In the genomic region with DNA sequence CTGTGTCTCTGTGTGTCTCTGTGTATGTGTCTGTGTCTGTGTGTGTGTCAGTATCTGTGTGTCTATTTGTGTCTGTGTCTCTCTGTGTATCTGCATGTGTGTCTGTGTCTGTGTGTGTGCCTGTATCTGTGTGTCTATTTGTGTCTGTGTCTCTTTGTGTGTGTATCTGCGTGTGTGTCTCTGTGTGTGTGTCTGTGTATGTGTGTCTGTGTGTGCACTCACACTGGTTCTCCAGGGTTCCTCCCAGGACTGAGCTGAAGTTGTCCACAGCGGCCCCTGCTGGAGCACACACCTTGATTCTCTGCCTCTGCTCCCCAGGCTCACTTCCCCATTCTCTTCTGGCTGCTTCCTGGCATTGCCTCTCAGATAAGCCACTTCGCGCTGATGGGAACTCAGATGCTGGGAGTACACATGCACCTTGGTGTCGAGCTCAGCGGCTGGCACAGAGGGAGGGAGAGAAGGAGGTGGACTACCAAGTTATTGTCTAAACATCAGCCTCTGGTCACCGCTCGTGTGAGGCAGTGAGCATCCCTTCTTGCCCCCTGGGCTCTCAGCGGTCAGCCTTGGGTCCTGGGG, we compare ENCODE assay signal across 7 cellular contexts.
A peak's percentile ranks its signal among the peaks of the same experiment; 100 is the strongest.
DNase-seq lines count a peak whose midpoint lies in the region; ATAC-seq, FAIRE-seq and TF ChIP-seq lines count a peak whose summit lies in the region.

No MANE protein-coding gene starts in this region.

- no peak overlapping the region for H4K5ac ChIP-seq in IMR-90 (ENCODE audit: low read depth, low read length)

- H3K27me3 Mint-ChIP-seq in glutamatergic neuron (ENCODE audit: unreplicated experiment) = peaks cover 3% of the 10 kb centered on the region

- TF ChIP-seq RAD21 in IMR-90 (IDR thresholded peaks at IDR 0.05; ENCODE audit: low read length) = peak; percentile 46

- no peaks in the 10 kb centered on the region for H3K9me1 ChIP-seq in IMR-90 (ENCODE audit: insufficient read depth, low read length)

- no CpG with 5 or more reads among the region's 9 CpGs for WGBS in IMR-90 (ENCODE audit: extremely low coverage in 2 of 2, insufficient read length in 1 of 2), 2 experiments
- WGBS in prostate gland = 51% methylated on average over 9 of the region's 9 CpGs

- POLR2A ChIA-PET in IMR-90 (lab: Charles Lee; ENCODE audit: unreplicated experiment) = no interaction called here

- no peaks in the 10 kb centered on the region for H3K4me1 Mint-ChIP-seq in glutamatergic neuron (ENCODE audit: low read depth, unreplicated experiment)

- no peak overlapping the region for H2BK5ac ChIP-seq in IMR-90 (ENCODE audit: low read depth, low read length, poor library complexity, severe bottlenecking)

- H2BK20ac ChIP-seq in IMR-90 (ENCODE audit: low read depth, low read length) = peak overlapping the region; percentile 29; the same call in 1 of the 2 replicates

- no peak overlapping the region for H2AK5ac ChIP-seq in IMR-90 (ENCODE audit: low read depth, low read length)

- no peak overlapping the region for H3K18ac ChIP-seq in IMR-90 (ENCODE audit: low read depth, low read length)

- H3K4me3 Mint-ChIP-seq in glutamatergic neuron (ENCODE audit: unreplicated experiment) = no peak overlapping the region

- no peak overlapping the region for H3K9ac ChIP-seq in IMR-90 (ENCODE audit: low read depth, low read length)

- H3K4me2 ChIP-seq in IMR-90 (ENCODE audit: low read depth, low read length) = no peak overlapping the region

- no peaks in the 10 kb centered on the region for H3K79me1 ChIP-seq in IMR-90 (ENCODE audit: low read depth in 1 of 2, low read length in 2 of 2)

- H3K27ac ChIP-seq in IMR-90 (ENCODE audit: insufficient read depth, low read length) (no peak overlapping the region), VCaP (no peak overlapping the region), prostate gland (no peak overlapping the region)

- TF ChIP-seq POLR2A in GM12892 (IDR thresholded peaks at IDR 0.05; ENCODE audit: low read depth, low read length) = no peak
- no peak for TF ChIP-seq POLR2A in IMR-90 (IDR thresholded peaks at IDR 0.05; ENCODE audit: low read depth, low read length)
- TF ChIP-seq POLR2A in prostate gland (IDR thresholded peaks at IDR 0.05) = no peak

- no peak overlapping the region for H4K91ac ChIP-seq in IMR-90 (ENCODE audit: insufficient read depth, low read depth, low read length)

- H3K4me1 ChIP-seq in IMR-90 (ENCODE audit: control insufficient read depth, insufficient read depth, low read length) (no peaks in the 10 kb centered on the region; the same call in 1 of the 2 replicates), prostate gland (replicated peaks) (no peaks in the 10 kb centered on the region)

- H2BK120ac ChIP-seq in IMR-90 (ENCODE audit: low read depth, low read length) = no peak overlapping the region

- dilution Hi-C loops in IMR-90 (cut with HindIII; ENCODE audit: low sequenced_read_pairs, unreplicated experiment) = no loop called here

- no peak overlapping the region for H4K8ac ChIP-seq in IMR-90 (ENCODE audit: low read depth in 2 of 2, low read length in 2 of 2)

- H3K36me3 ChIP-seq in IMR-90 (ENCODE audit: control insufficient read depth, insufficient read depth, low read length) = no peaks in the 10 kb centered on the region
- H3K36me3 ChIP-seq in prostate gland = no peaks in the 10 kb centered on the region

- H3K9me3 ChIP-seq in IMR-90 (ENCODE audit: control insufficient read depth, insufficient read depth, low read length) (no peaks in the 10 kb centered on the region), prostate gland (no peaks in the 10 kb centered on the region)

- H3K56ac ChIP-seq in IMR-90 (ENCODE audit: extremely low read depth, insufficient read depth, low read length) = no peak overlapping the region

- H3K23ac ChIP-seq in IMR-90 (ENCODE audit: low read depth, low read length) = no peak overlapping the region

- ATAC-seq in GM21529 (IDR thresholded peaks at IDR 0.05; ENCODE audit: unreplicated experiment) (peak; percentile 90), IMR-90 (ENCODE audit: low read depth) (peak; percentile 96)

- no peaks in the 10 kb centered on the region for H3K36me3 Mint-ChIP-seq in glutamatergic neuron (ENCODE audit: unreplicated experiment)

- H3K4me3 ChIP-seq in IMR-90 (ENCODE audit: insufficient read depth, low read depth, low read length) (no peak overlapping the region), prostate gland (no peak overlapping the region)

- TF ChIP-seq CTCF in IMR-90 (conservative IDR thresholded peaks at IDR 0.05; ENCODE audit: low read depth, low read length) (peak; percentile 48), VCaP (conservative IDR thresholded peaks at IDR 0.05) (peak; percentile 84), glutamatergic neuron (IDR thresholded peaks at IDR 0.05; ENCODE audit: partially characterized antibody, unreplicated experiment) (peak; percentile 19), prostate gland (IDR thresholded peaks at IDR 0.05) (peak in 2 of 4 experiments; percentile 31 to 52)

- no peak overlapping the region for H2BK15ac ChIP-seq in IMR-90 (ENCODE audit: low read depth, low read length)

- DNase-seq in GM12892 (ENCODE audit: insufficient read length) = peak; percentile 63
- DNase-seq in IMR-90 = peak; percentile 33
- DNase-seq in glutamatergic neuron = peak; percentile 67
- peak; percentile 32 for DNase-seq in prostate gland (ENCODE audit: low spot score)
- no peak for DNase-seq in DMS 273 treated with DMSO at 0.1 percent for 48 hours (lab: John Stamatoyannopoulos, UW)

- no TSS peak for BruUV-seq in IMR-90 (replicated peaks; lab: Mats Ljungman, UMichigan)

- H3K27me3 ChIP-seq in IMR-90 (ENCODE audit: control insufficient read depth, insufficient read depth, low read length) (peaks cover 9% of the 10 kb centered on the region; the same call in 1 of the 2 replicates), prostate gland (replicated peaks; ENCODE audit: insufficient read depth) (no peaks in the 10 kb centered on the region)

- in situ Hi-C loops in IMR-90 (cut with MboI; ENCODE audit: low sequenced_read_pairs) = no loop called here

- peaks cover 4% of the 10 kb centered on the region for H3K9me3 Mint-ChIP-seq in glutamatergic neuron (ENCODE audit: unreplicated experiment)

- no peak overlapping the region for H3K27ac Mint-ChIP-seq in glutamatergic neuron (ENCODE audit: unreplicated experiment)

- H4K20me1 ChIP-seq in IMR-90 (ENCODE audit: insufficient read depth, low read length) = no peaks in the 10 kb centered on the region

- intact Hi-C loops in IMR-90 (cut with micrococcal nuclease) (loop anchor here (2.0 kb wide), 1 partner anchor 555 kb away; no protein-coding TSS in a partner anchor), prostate gland (cut with DNase I) (no loop called here)

- H3K14ac ChIP-seq in IMR-90 (replicated peaks; ENCODE audit: low read depth, low read length) = no peak overlapping the region

- peak overlapping the region; percentile 51 for H2AK9ac ChIP-seq in IMR-90 (replicated peaks; ENCODE audit: low read depth, low read length, poor library complexity)

- CTCF ChIA-PET in IMR-90 (lab: Yijun Ruan, JAX) = no interaction called here

- FAIRE-seq in GM12892 (lab: Jason Lieb, UNC) = peak; percentile 69

- no peak overlapping the region for H2AFZ ChIP-seq in IMR-90 (replicated peaks; ENCODE audit: low read length, poor library complexity)

- no peak overlapping the region for H3K4ac ChIP-seq in IMR-90 (ENCODE audit: low read depth, low read length)

TF ChIP-seq in IMR-90, 13 proteins besides CTCF, POLR2A, EP300 and RAD21:
- no peak for TF ChIP-seq FOS (IDR thresholded peaks at IDR 0.05; ENCODE audit: low read depth, low read length)
- TF ChIP-seq MXI1 (IDR thresholded peaks at IDR 0.05; ENCODE audit: borderline replicate concordance, low read depth, low read length) = no peak
- TF ChIP-seq MAFK (IDR thresholded peaks at IDR 0.05; ENCODE audit: low read depth, low read length) = no peak
- peak; percentile 36 for TF ChIP-seq SMC3 (IDR thresholded peaks at IDR 0.05; ENCODE audit: low read depth, low read length)
- TF ChIP-seq, protein P1, sequence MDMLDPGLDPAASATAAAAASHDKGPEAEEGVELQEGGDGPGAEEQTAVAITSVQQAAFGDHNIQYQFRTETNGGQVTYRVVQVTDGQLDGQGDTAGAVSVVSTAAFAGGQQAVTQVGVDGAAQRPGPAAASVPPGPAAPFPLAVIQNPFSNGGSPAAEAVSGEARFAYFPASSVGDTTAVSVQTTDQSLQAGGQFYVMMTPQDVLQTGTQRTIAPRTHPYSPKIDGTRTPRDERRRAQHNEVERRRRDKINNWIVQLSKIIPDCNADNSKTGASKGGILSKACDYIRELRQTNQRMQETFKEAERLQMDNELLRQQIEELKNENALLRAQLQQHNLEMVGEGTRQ (IDR thresholded peaks at IDR 0.05; ENCODE audit: low read depth, low read length) = no peak
